ENCODE assay signal across 7 cellular contexts in genomic region chr6:33787954-33788693, GRCh38. TPM values are rescaled to one million over a fixed set of nuclear protein-coding genes. Genes with fewer than 3 reads are reported as not detected.
DNase-seq lines count a peak whose midpoint lies in the region; FAIRE-seq and TF ChIP-seq lines count a peak whose summit lies in the region.

No MANE protein-coding gene starts in this region.

- DNase-seq in GM12892 (ENCODE audit: insufficient read length) (peak; percentile 75), HCEC 1CT (peak; percentile 79), MM.1S (peak; percentile 46), cerebellar cortex (ENCODE audit: low spot score) (peak; percentile 52), kidney epithelial cell (ENCODE audit: low read depth) (no peak)
- peak; percentile 16 to 43 (median 30) for DNase-seq in activated CD4-positive, CD25-positive, alpha-beta regulatory T cell (lab: John Stamatoyannopoulos, UW)
- peak; percentile 11 to 30 for DNase-seq in stimulated activated CD4-positive, alpha-beta T cell treated with anti-CD3 and anti-CD28 coated beads, Interleukin-15, amount 100 ng/mL, for 48 hours (ENCODE audit: low read depth in 2 of 2)

- FAIRE-seq in GM12892 (lab: Jason Lieb, UNC): no peak

- peak overlapping the region; percentile 81 for H3K4me3 ChIP-seq in MM.1S (ENCODE audit: low read length)
- H3K4me3 ChIP-seq in kidney epithelial cell (ENCODE audit: low read depth, low read length): peak overlapping the region; percentile 82

- H3K27me3 ChIP-seq in MM.1S (replicated peaks; ENCODE audit: insufficient read depth, low read length) (peaks cover 16% of the 10 kb centered on the region; the same call in 1 of the 2 replicates), kidney epithelial cell (ENCODE audit: control insufficient read depth, insufficient read depth, low read length) (peaks cover 6% of the 10 kb centered on the region)

- no peak for TF ChIP-seq CTCF in MM.1S (IDR thresholded peaks at IDR 0.05; ENCODE audit: low read length)
- TF ChIP-seq CTCF in kidney epithelial cell (IDR thresholded peaks at IDR 0.05; ENCODE audit: insufficient read depth, low read length, poor library complexity, severe bottlenecking): no peak

- no peaks in the 10 kb centered on the region; the same call in 1 of the 2 replicates for H3K9me2 ChIP-seq in MM.1S (replicated peaks; ENCODE audit: insufficient read depth, low read length)

- peak overlapping the region; percentile 98 for H3K4me2 ChIP-seq in MM.1S (ENCODE audit: low read depth, low read length)

- TF ChIP-seq POLR2A in GM12892 (IDR thresholded peaks at IDR 0.05; ENCODE audit: low read depth, low read length): peak; percentile 61; the same call in 1 of the 2 replicates

- no peaks in the 10 kb centered on the region for H4K20me1 ChIP-seq in MM.1S (ENCODE audit: insufficient read depth, low read length)

- peaks cover 33% of the 10 kb centered on the region for H3K79me2 ChIP-seq in MM.1S (ENCODE audit: low read length)

- H3K4me1 ChIP-seq in MM.1S (ENCODE audit: low read length): peaks cover 17% of the 10 kb centered on the region

- peaks cover 5% of the 10 kb centered on the region; the same call in 1 of the 2 replicates for H3F3A ChIP-seq in MM.1S (ENCODE audit: insufficient read depth, low read length)

- no peaks in the 10 kb centered on the region for H3K9me3 ChIP-seq in MM.1S (replicated peaks; ENCODE audit: insufficient read depth, low read length)

- H2AFZ ChIP-seq in MM.1S (ENCODE audit: low read length): peak overlapping the region; percentile 65

- peak overlapping the region; percentile 60; the same call in 1 of the 2 replicates for H3K27ac ChIP-seq in MM.1S (ENCODE audit: low read length)

- H3K9ac ChIP-seq in MM.1S (ENCODE audit: low read length): peak overlapping the region; percentile 81

- H3K36me3 ChIP-seq in MM.1S (replicated peaks; ENCODE audit: insufficient read depth, low read length): no peaks in the 10 kb centered on the region
- H3K36me3 ChIP-seq in kidney epithelial cell (ENCODE audit: control insufficient read depth, insufficient read depth, low read length): no peaks in the 10 kb centered on the region

RNA-seq across cellular contexts. Expression of gene LEMD2, which starts 0.8 kb away (rescaled TPM):
- 19.7 TPM for polyA plus RNA-seq in GM12892 (2012; ENCODE audit: missing spikeins)
- total RNA-seq in kidney epithelial cell: 78.0 and 80.6 TPM in 2 replicates

RNA-seq across cellular contexts. Expression of gene MLN, which starts 15.7 kb away (rescaled TPM):
- polyA plus RNA-seq in GM12892 (2012; ENCODE audit: missing spikeins): not detected
- total RNA-seq in kidney epithelial cell: not detected in 2 replicates

RNA-seq across cellular contexts. Expression of gene IP6K3, which starts 41.4 kb away (rescaled TPM):
- polyA plus RNA-seq in GM12892 (2012; ENCODE audit: missing spikeins): not detected
- 0.29 and 1.6 TPM in 2 replicates for total RNA-seq in kidney epithelial cell
